ENCODE assay signal across 19 cellular contexts in the genomic region with DNA sequence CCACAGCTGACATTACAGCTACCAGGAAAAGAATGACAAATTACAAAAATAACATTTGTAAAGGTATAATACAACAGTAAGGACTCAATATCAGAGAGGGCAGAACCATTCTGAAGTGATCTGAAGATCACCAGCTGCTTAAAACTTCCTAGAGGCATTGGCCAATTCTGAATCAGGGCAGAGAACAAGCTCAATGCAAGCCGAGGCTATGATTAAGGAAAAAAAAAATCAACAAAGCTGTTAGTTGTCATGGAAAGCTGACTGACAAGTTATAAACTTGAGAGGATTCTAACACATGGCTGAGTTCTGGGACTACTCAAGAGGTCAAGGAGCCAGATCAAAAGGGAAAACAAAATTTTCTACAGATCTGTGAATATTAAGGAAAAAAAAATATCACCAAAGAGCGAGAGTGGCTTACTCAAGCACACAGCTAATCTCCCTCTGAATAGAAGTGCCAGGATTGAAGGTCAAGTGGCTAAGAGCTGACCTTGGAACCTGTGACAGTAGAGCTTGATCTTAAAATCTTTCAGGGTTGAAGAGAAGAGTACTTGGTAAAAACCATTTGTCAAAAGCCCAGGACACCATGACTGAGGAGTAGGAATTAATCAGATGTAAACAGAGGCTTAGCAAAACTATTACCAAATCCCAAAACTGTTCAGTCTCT.
A peak's percentile ranks its signal among the peaks of the same experiment; 100 is the strongest.
DNase-seq lines count a peak whose midpoint lies in the region; ATAC-seq, FAIRE-seq and TF ChIP-seq lines count a peak whose summit lies in the region.
"Had no signal": no experiment of that assay in that cellular context is flagged by ENCODE, and none has a peak within 500 bp of the region (broad histone marks: within the 10 kb centered on the region; RNA-seq: fewer than 3 reads in every experiment).

No MANE protein-coding gene starts in this region.

- H3K9me3 ChIP-seq in body of pancreas (no peaks in the 10 kb centered on the region), gastroesophageal sphincter (no peaks in the 10 kb centered on the region), pancreas (no peaks in the 10 kb centered on the region), sigmoid colon (no peaks in the 10 kb centered on the region)
- H3K9me3 ChIP-seq: Caco-2 had no signal

- H3K27me3 ChIP-seq in body of pancreas (no peaks in the 10 kb centered on the region), gastroesophageal sphincter (no peaks in the 10 kb centered on the region), pancreas (no peaks in the 10 kb centered on the region), sigmoid colon (no peaks in the 10 kb centered on the region)

- ATAC-seq in body of pancreas (peak; percentile 42), gastroesophageal sphincter (peak; percentile 55), pancreas (peak; percentile 31 to 62 (median 42)), GM18519 (IDR thresholded peaks at IDR 0.05; ENCODE audit: low FRiP score, unreplicated experiment) (no peak), GM19328 (IDR thresholded peaks at IDR 0.05; ENCODE audit: unreplicated experiment) (no peak), HG03378 (IDR thresholded peaks at IDR 0.05; ENCODE audit: unreplicated experiment) (no peak)
- ATAC-seq: stimulated activated naive CD8-positive, alpha-beta T cell treated with anti-CD3 and anti-CD28 coated beads, Interleukin-15, amount 100 ng/mL, for 72 hours had no signal

- TF ChIP-seq POLR2A in body of pancreas (IDR thresholded peaks at IDR 0.05) (no peak), gastroesophageal sphincter (IDR thresholded peaks at IDR 0.05) (no peak), sigmoid colon (IDR thresholded peaks at IDR 0.05) (no peak)

- H3K4me1 ChIP-seq in body of pancreas (peaks cover 10% of the 10 kb centered on the region), gastroesophageal sphincter (no peaks in the 10 kb centered on the region), pancreas (peaks cover 0 to 16% (median 2%) of the 10 kb centered on the region in 3 donors), sigmoid colon (peaks cover 0 to 12% (median 2%) of the 10 kb centered on the region in 4 donors)

- TF ChIP-seq CTCF in body of pancreas (IDR thresholded peaks at IDR 0.05), result no peak
- no peak for TF ChIP-seq CTCF in gastroesophageal sphincter (IDR thresholded peaks at IDR 0.05)
- no peak for TF ChIP-seq CTCF in pancreas (IDR thresholded peaks at IDR 0.05)
- no peak for TF ChIP-seq CTCF in sigmoid colon (IDR thresholded peaks at IDR 0.05)

- no peak for TF ChIP-seq EP300 in gastroesophageal sphincter (IDR thresholded peaks at IDR 0.05)
- no peak for TF ChIP-seq EP300 in sigmoid colon (IDR thresholded peaks at IDR 0.05)

- H3K4me3 ChIP-seq in body of pancreas (no peak overlapping the region), gastroesophageal sphincter (no peak overlapping the region), pancreas (no peak overlapping the region), sigmoid colon (no peak overlapping the region)

- intact Hi-C loops in body of pancreas (cut with DNase I) (no loop called here), pancreas (cut with DNase I) (no loop called here), sigmoid colon (cut with DNase I) (no loop called here)

- no peak for FAIRE-seq in pancreas (lab: Jason Lieb, UNC)
- FAIRE-seq: kidney had no signal

- WGBS in body of pancreas, 2 donors, result 25 to 41% methylated on average over 2 of the region's 2 CpGs
- WGBS in gastroesophageal sphincter (ENCODE audit: low coverage in 1 of 2), 2 donors, result 17 to 61% methylated on average over 2 of the region's 2 CpGs
- 31 to 34% methylated on average over 2 of the region's 2 CpGs for WGBS in pancreas, 2 donors
- 40 to 57% methylated on average over 2 of the region's 2 CpGs for WGBS in sigmoid colon, 2 donors

- DNase-seq in DMS79 treated with DMSO at 0.1 percent for 48 hours (lab: John Stamatoyannopoulos, UW) (peak; percentile 55), body of pancreas (no peak), pancreas (no peak), sigmoid colon (no peak)
- DNase-seq: activated CD4-positive, alpha-beta T cell treated with anti-CD3 and anti-CD28 coated beads, Interleukin-2, amount 10 ng/mL, durations not matched to agents 24 days and 14 days; activated naive CD8-positive, alpha-beta T cell treated with anti-CD3 and anti-CD28 coated beads, Interleukin-2, amount 10 ng/mL, durations not matched to agents 7 days and 5 days; activated T-cell treated with anti-CD3 and anti-CD28 coated beads, Interleukin-2, amount 50 U/mL, for 24 hours; Caco-2; cerebellar nuclear complex; kidney; NCI-H1092 treated with DMSO at 0.1 percent for 48 hours; NCI-H2227 treated with DMSO at 0.1 percent for 48 hours; stimulated activated naive CD8-positive, alpha-beta T cell treated with anti-CD3 and anti-CD28 coated beads, Interleukin-15, amount 100 ng/mL, for 72 hours; T-helper 9 cell had no signal

- H3K27ac ChIP-seq in body of pancreas, result no peak overlapping the region
- H3K27ac ChIP-seq in gastroesophageal sphincter, result peak overlapping the region in 3 of 4 donors; percentile 20 to 46 (median 27)
- no peak overlapping the region for H3K27ac ChIP-seq in pancreas
- H3K27ac ChIP-seq in sigmoid colon, result peak overlapping the region in 1 of 4 donors; percentile 27
- H3K27ac ChIP-seq: epithelial cell of prostate had no signal

- H3K36me3 ChIP-seq in body of pancreas (replicated peaks in 1 of 2; ENCODE audit: insufficient read depth in 1 of 2, low read depth in 2 of 2), result no peaks in the 10 kb centered on the region
- H3K36me3 ChIP-seq in gastroesophageal sphincter, result no peaks in the 10 kb centered on the region
- H3K36me3 ChIP-seq in pancreas, result no peaks in the 10 kb centered on the region
- no peaks in the 10 kb centered on the region for H3K36me3 ChIP-seq in sigmoid colon

Comparison
In these comparisons a context has a peak if more than half of its experiments do, and no peak if none do; other contexts are left out.
1. ATAC-seq: peak in body of pancreas (single experiment), gastroesophageal sphincter (single experiment) and pancreas (4 of 4); none in GM18519 (single experiment), GM19328 (single experiment) and HG03378 (single experiment).
2. H3K27ac ChIP-seq: peak in gastroesophageal sphincter (3 of 4); none in body of pancreas (0 of 4) and pancreas (0 of 4).